In the genomic region with DNA sequence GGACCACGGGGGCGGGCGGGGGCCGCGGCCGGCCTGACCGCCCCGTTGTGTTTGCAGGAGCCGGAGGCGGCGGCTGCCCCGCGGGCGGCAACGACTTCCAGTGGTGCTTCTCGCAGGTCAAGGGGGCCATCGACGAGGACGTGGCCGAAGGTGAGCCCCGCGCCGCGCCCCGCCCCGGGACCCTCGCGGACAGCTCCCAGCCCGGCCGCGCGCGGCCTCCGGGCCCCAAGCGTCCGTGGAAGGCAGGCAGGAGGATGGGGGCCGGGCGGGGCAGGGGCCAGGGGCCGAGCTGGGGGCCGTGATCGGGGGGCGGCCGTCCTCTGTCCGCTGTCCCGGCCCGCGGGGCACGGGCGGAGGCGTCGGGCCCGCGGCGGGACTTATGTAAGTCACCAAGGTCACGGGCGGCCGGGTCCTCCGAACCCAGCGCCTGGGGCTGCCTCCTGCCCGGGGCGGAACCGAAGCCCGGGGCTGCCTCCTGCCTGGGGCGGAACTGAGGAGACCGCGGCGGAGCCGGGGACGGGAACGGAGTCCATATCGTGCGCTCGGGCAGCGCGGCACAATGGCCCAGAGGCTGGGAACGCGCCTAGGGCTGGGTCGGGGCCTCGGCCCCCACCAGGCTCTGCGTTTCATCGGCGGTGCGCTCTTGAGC, we compare ENCODE assay signal across 7 cellular contexts.
DNase-seq lines count a peak whose midpoint lies in the region; ATAC-seq and TF ChIP-seq lines count a peak whose summit lies in the region.

No MANE protein-coding gene starts in this region.

- peaks cover 9% of the 10 kb centered on the region for H3K36me3 ChIP-seq in neutrophil

- DNase-seq in HFF-Myc (ENCODE audit: extremely low read depth, low read depth) (no peak), NAMALWA (ENCODE audit: low spot score) (peak; percentile 61), germinal center (ENCODE audit: low spot score) (peak; percentile 68), NCI-H1694 (lab: John Stamatoyannopoulos, UW) (no peak)
- peak; percentile 30 for DNase-seq in activated T-helper 9 cell treated with anti-CD3 and anti-CD28 coated beads, Interleukin-2, amount 50 U/mL, for 16 hours (ENCODE audit: low read depth)

- H3K4me3 ChIP-seq in HFF-Myc (replicated peaks; ENCODE audit: low read depth, low read length) = peak overlapping the region; percentile 74
- peak overlapping the region; percentile 81 to 97 for H3K4me3 ChIP-seq in neutrophil (ENCODE audit: low read depth in 1 of 2, low read length in 1 of 2)

- no peaks in the 10 kb centered on the region for H3K9me3 ChIP-seq in neutrophil

- peak overlapping the region; percentile 95 for H3K27ac ChIP-seq in neutrophil

- peaks cover 28% of the 10 kb centered on the region for H3K27me3 ChIP-seq in neutrophil

- peak; percentile 7 for ATAC-seq in GM18499 (IDR thresholded peaks at IDR 0.05; ENCODE audit: insufficient read depth, unreplicated experiment)

- no peak for TF ChIP-seq CTCF in HFF-Myc (IDR thresholded peaks at IDR 0.05; ENCODE audit: low read depth, low read length, missing control alignments)
- TF ChIP-seq CTCF in neutrophil (IDR thresholded peaks at IDR 0.05) = no peak

- peaks cover 26 to 35% of the 10 kb centered on the region in 2 experiments for H3K4me1 ChIP-seq in neutrophil (ENCODE audit: control insufficient read depth in 1 of 2, insufficient read depth in 1 of 2, low read depth in 1 of 2, low read length in 1 of 2)

Comparison
In these comparisons a context has a peak if more than half of its experiments do, and no peak if none do; other contexts are left out.
1. DNase-seq: peak in NAMALWA (single experiment), activated T-helper 9 cell treated with anti-CD3 and anti-CD28 coated beads, Interleukin-2, amount 50 U/mL, for 16 hours (single experiment) and germinal center (single experiment); none in HFF-Myc (single experiment) and NCI-H1694 (single experiment).